In genomic region chr7:151057038-151057736, GRCh38 we compare ENCODE assay signal across 8 cellular contexts. TPM values are rescaled to one million over a fixed set of nuclear protein-coding genes. Genes with fewer than 3 reads are reported as not detected.
DNase-seq lines count a peak whose midpoint lies in the region; ATAC-seq and TF ChIP-seq lines count a peak whose summit lies in the region.

No MANE protein-coding gene starts in this region.

- peak overlapping the region; percentile 78 for H3K4me3 ChIP-seq in fibroblast of mammary gland (ENCODE audit: control insufficient read depth, low read depth, low read length)
- H3K4me3 ChIP-seq in rectal smooth muscle tissue (ENCODE audit: low read length): peak overlapping the region; percentile 86

- H3K27me3 ChIP-seq in rectal smooth muscle tissue (ENCODE audit: control insufficient read depth, insufficient read depth, low read length): no peaks in the 10 kb centered on the region

- no peak for DNase-seq in activated T-cell treated with anti-CD3 and anti-CD28 coated beads, Interleukin-2, amount 50 U/mL, for 72 hours
- DNase-seq in activated T-cell treated with anti-CD3 and anti-CD28 coated beads for 4 hours: no peak
- DNase-seq in RKO (ENCODE audit: low spot score): peak; percentile 58
- no peak for DNase-seq in fibroblast of mammary gland (ENCODE audit: low read depth)
- DNase-seq in COLO668 (lab: John Stamatoyannopoulos, UW; ENCODE audit: unreplicated experiment): no peak
- DNase-seq in glomerular visceral epithelial cell (ENCODE audit: extremely low spot score): no peak

- peak overlapping the region; percentile 7 for H3K9ac ChIP-seq in rectal smooth muscle tissue (ENCODE audit: low read length)

- no peak for TF ChIP-seq CTCF in fibroblast of mammary gland (conservative IDR thresholded peaks at IDR 0.05; ENCODE audit: control insufficient read depth, insufficient read depth, low read depth, low read length)

- H3K27me3 Mint-ChIP-seq in activated T-cell treated with anti-CD3 and anti-CD28 coated beads, Interleukin-2, amount 50 U/mL, for 72 hours (ENCODE audit: low read depth): no peaks in the 10 kb centered on the region

- peaks cover 22% of the 10 kb centered on the region for H3K4me1 ChIP-seq in rectal smooth muscle tissue (ENCODE audit: control insufficient read depth, insufficient read depth, low read length)

- no peaks in the 10 kb centered on the region for H3K9me3 Mint-ChIP-seq in activated T-cell treated with anti-CD3 and anti-CD28 coated beads, Interleukin-2, amount 50 U/mL, for 72 hours

- no peak overlapping the region for H3K27ac ChIP-seq in rectal smooth muscle tissue (ENCODE audit: low read depth, low read length)

- H3K27ac Mint-ChIP-seq in activated T-cell treated with anti-CD3 and anti-CD28 coated beads, Interleukin-2, amount 50 U/mL, for 72 hours: no peak overlapping the region

- peaks cover 45% of the 10 kb centered on the region for H3K4me1 Mint-ChIP-seq in activated T-cell treated with anti-CD3 and anti-CD28 coated beads, Interleukin-2, amount 50 U/mL, for 72 hours (ENCODE audit: low read depth)

- peaks cover 2% of the 10 kb centered on the region for H3K36me3 ChIP-seq in rectal smooth muscle tissue (ENCODE audit: control insufficient read depth, insufficient read depth, low read length)

- peaks cover 0 to 2% of the 10 kb centered on the region in 2 donors for H3K36me3 Mint-ChIP-seq in activated T-cell treated with anti-CD3 and anti-CD28 coated beads, Interleukin-2, amount 50 U/mL, for 72 hours (ENCODE audit: insufficient read depth in 2 of 2)

- ATAC-seq in activated T-cell treated with anti-CD3 and anti-CD28 coated beads, Interleukin-2, amount 50 U/mL, for 72 hours (replicated peaks in 1 of 2): peak; percentile 2 to 4
- ATAC-seq in HG02938 (IDR thresholded peaks at IDR 0.05; ENCODE audit: unreplicated experiment): peak; percentile 6

- H3K4me3 Mint-ChIP-seq in activated T-cell treated with anti-CD3 and anti-CD28 coated beads, Interleukin-2, amount 50 U/mL, for 72 hours: peak overlapping the region; percentile 98

RNA-seq across cellular contexts. Expression of gene CDK5, which starts 0.5 kb away (rescaled TPM):
- 10 to 100 TPM in 1 of 2 donors, 1 to 10 TPM in 1; 9.4 to 11.6 TPM for total RNA-seq in activated T-cell treated with anti-CD3 and anti-CD28 coated beads, Interleukin-2, amount 50 U/mL, for 72 hours

RNA-seq across cellular contexts. Expression of gene SLC4A2, which starts 2.2 kb away (rescaled TPM):
- total RNA-seq in activated T-cell treated with anti-CD3 and anti-CD28 coated beads, Interleukin-2, amount 50 U/mL, for 72 hours: 10 to 100 TPM; 73.7 to 75.6 TPM

RNA-seq across cellular contexts. Expression of gene ASIC3, which starts 8.9 kb away (rescaled TPM):
- total RNA-seq in activated T-cell treated with anti-CD3 and anti-CD28 coated beads, Interleukin-2, amount 50 U/mL, for 72 hours: 10 to 100 TPM; 14.4 to 15.7 TPM

RNA-seq across cellular contexts. Expression of gene FASTK, which starts 23.4 kb away (rescaled TPM):
- total RNA-seq in activated T-cell treated with anti-CD3 and anti-CD28 coated beads, Interleukin-2, amount 50 U/mL, for 72 hours: 10 to 100 TPM; 55.4 to 59.8 TPM

RNA-seq across cellular contexts. Expression of gene TMUB1, which starts 26.1 kb away (rescaled TPM):
- total RNA-seq in activated T-cell treated with anti-CD3 and anti-CD28 coated beads, Interleukin-2, amount 50 U/mL, for 72 hours: 10 to 100 TPM; 67.3 to 68.5 TPM
